ENCODE assay signal across 19 cellular contexts in the genomic region with DNA sequence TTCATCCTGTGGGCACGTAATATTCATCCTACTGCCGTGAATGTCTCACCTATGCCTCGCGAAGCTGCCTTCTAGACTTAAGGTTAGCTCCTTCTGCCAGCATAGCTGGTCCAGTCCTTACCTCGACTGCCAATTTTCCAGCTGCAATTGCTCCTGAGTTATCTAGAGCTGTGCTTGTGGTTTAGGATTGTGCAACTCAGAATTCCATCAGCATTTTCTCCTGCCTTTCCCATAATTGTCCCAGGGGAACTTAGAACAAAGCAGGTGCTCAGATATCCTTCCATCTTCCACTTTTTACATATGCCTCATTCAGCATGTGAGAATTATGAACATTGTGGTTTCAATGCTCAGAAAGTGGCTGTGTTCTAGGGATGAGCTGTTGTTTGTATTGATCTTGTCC.
DNase-seq lines count a peak whose midpoint lies in the region; ATAC-seq and TF ChIP-seq lines count a peak whose summit lies in the region.
"Had no signal": no experiment of that assay in that cellular context is flagged by ENCODE, and none has a peak within 500 bp of the region (broad histone marks: within the 10 kb centered on the region; RNA-seq: fewer than 3 reads in every experiment).

No MANE protein-coding gene starts in this region.

- intact Hi-C loops in posterior vena cava (cut with DNase I): no loop called here

- H3K4me3 ChIP-seq in brain microvascular endothelial cell (ENCODE audit: low read depth, low read length): no peak overlapping the region
- H3K4me3 ChIP-seq in kidney epithelial cell (ENCODE audit: low read depth, low read length): no peak overlapping the region
- H3K4me3 ChIP-seq: gastrocnemius medialis, GM23338 had no signal

- in situ Hi-C loops in brain microvascular endothelial cell (cut with HindIII; ENCODE audit: low pct_ligation_motif_present, low sequenced_read_pairs): no loop called here

- H3K36me3 ChIP-seq in brain microvascular endothelial cell (replicated peaks): no peaks in the 10 kb centered on the region
- H3K36me3 ChIP-seq in kidney epithelial cell (ENCODE audit: control insufficient read depth, insufficient read depth, low read length): no peaks in the 10 kb centered on the region
- H3K36me3 ChIP-seq: gastrocnemius medialis, neutrophil had no signal

- H3K27ac ChIP-seq in brain microvascular endothelial cell: no peak overlapping the region
- H3K27ac ChIP-seq: gastrocnemius medialis, HL-60, neutrophil, VCaP had no signal

- H3K27me3 ChIP-seq in brain microvascular endothelial cell (replicated peaks) (no peaks in the 10 kb centered on the region), kidney epithelial cell (ENCODE audit: control insufficient read depth, insufficient read depth, low read length) (no peaks in the 10 kb centered on the region)
- H3K27me3 ChIP-seq: gastrocnemius medialis, neutrophil had no signal

- no peak for TF ChIP-seq CTCF in brain microvascular endothelial cell (IDR thresholded peaks at IDR 0.05; ENCODE audit: low read depth, low read length, missing control alignments)
- no peak for TF ChIP-seq CTCF in kidney epithelial cell (IDR thresholded peaks at IDR 0.05; ENCODE audit: insufficient read depth, low read length, poor library complexity, severe bottlenecking)

- no peak for ATAC-seq in HG02840 (IDR thresholded peaks at IDR 0.05; ENCODE audit: low FRiP score, unreplicated experiment)
- ATAC-seq: activated CD8-positive, alpha-beta T cell treated with anti-CD3 and anti-CD28 coated beads for 36 hours; gastrocnemius medialis; GM23338 had no signal

- DNase-seq in ELR (ENCODE audit: low read depth): peak; percentile 26
- peak; percentile 57 for DNase-seq in NCI-H2107 (lab: John Stamatoyannopoulos, UW)
- peak; percentile 22 for DNase-seq in brain microvascular endothelial cell
- peak; percentile 28 for DNase-seq in kidney epithelial cell (ENCODE audit: low read depth)
- DNase-seq in medulla oblongata (ENCODE audit: extremely low spot score): no peak
- no peak for DNase-seq in GM03348 (ENCODE audit: low spot score)
- DNase-seq in posterior vena cava (ENCODE audit: low spot score): no peak
- DNase-seq: activated CD8-positive, alpha-beta T cell treated with anti-CD3 and anti-CD28 coated beads for 36 hours; activated T-cell treated with anti-CD3 and anti-CD28 coated beads, Interleukin-2, amount 50 U/mL, for 48 hours; AML-193; gastrocnemius medialis; NCI-H1417 treated with DMSO at 0.1 percent for 48 hours; NCI-H524; stimulated activated CD4-positive, alpha-beta T cell treated with anti-CD3 and anti-CD28 coated beads, Interleukin-4, amount 100 ng/mL, for 24 hours had no signal

Comparison
In these comparisons a context has a peak if more than half of its experiments do, and no peak if none do; other contexts are left out.
1. DNase-seq: peak in ELR (single experiment), NCI-H2107 (single experiment), brain microvascular endothelial cell (single experiment) and kidney epithelial cell (single experiment); none in medulla oblongata (single experiment), GM03348 (single experiment) and posterior vena cava (single experiment).